Comparison of ENCODE assay signal across 8 cellular contexts in the genomic region with DNA sequence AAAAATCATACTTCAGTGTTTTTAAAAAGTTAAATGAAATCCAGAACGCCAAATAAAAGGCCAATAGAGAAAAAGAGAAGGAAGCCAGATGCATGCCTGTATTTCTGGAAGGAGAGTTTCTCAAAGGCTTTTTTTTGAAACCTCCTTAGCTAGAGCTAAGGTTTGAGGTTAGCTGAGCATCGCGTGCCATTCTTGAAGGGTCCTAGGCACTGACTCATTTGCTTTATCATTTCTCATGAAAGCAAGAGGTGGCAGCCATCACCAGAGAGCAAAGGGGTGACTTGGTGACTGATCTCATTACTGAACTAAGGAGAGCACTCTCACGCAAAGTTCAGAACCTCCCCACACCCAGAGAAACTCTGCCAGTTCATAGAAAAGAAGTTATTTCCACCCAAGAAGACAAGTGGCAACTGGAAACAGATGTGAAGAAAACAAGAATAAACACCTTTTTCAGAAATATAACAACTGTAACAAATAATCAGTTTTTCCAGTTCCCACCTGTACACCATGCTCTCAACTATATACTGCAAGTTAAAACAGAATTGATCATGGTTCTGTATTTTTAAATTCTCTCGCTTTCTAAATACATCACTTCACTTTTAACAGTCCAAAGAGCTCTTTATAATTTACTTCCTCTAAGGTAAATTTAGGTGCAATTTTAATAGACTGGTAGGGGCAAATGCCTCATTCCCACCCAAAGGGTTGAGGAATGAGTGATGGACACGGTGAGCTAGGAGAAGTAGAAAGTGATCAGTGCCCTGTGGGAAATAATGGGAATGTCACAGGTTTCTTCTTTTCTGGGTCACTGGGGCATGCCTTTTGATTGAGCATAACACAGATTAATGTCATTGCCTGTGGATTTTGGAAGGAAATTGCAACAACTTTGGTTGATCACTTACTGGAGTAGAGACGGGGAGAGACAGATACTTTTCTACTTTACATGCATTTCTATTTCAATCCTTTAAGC. TPM values are rescaled to one million over a fixed set of nuclear protein-coding genes. Genes with fewer than 3 reads are reported as not detected.
DNase-seq lines count a peak whose midpoint lies in the region; ATAC-seq and TF ChIP-seq lines count a peak whose summit lies in the region.

No MANE protein-coding gene starts in this region.

- no peak overlapping the region for H3K27ac ChIP-seq in A673 (ENCODE audit: low read depth, low read length, poor library complexity, severe bottlenecking)

- no peaks in the 10 kb centered on the region for H3K36me3 ChIP-seq in A673 (ENCODE audit: insufficient read depth, low read length, poor library complexity, severe bottlenecking)

- CTCF ChIA-PET in A673 (lab: Charles Lee): no interaction called here

- no peak overlapping the region for H3K4me3 ChIP-seq in A673 (ENCODE audit: low read depth, low read length, poor library complexity, severe bottlenecking)

- intact Hi-C loops in A673 (cut with micrococcal nuclease; ENCODE audit: unreplicated experiment): no loop called here

- no TSS peak for BruUV-seq in A673 (replicated peaks; lab: Mats Ljungman, UMichigan)

- TF ChIP-seq CTCF in GM10266 (IDR thresholded peaks at IDR 0.05; ENCODE audit: control insufficient read depth, insufficient read depth, low read depth, missing control alignments) (no peak), A673 (conservative IDR thresholded peaks at IDR 0.05; ENCODE audit: low read depth, low read length) (no peak)

- DNase-seq in activated gamma-delta T cell treated with Interleukin-2 at 50 U/mL for 16 hours (peak; percentile 72), activated gamma-delta T cell (lab: John Stamatoyannopoulos, UW) (no peak), activated T-cell treated with anti-CD3 and anti-CD28 coated beads for 48 hours (ENCODE audit: low read depth) (peak; percentile 55), GM10266 (ENCODE audit: extremely low spot score) (no peak), occipital lobe (lab: John Stamatoyannopoulos, UW) (no peak), A673 (ENCODE audit: low spot score) (no peak)
- DNase-seq in stimulated activated CD4-positive, alpha-beta T cell treated with anti-CD3 and anti-CD28 coated beads, Interleukin-2, amount 100 ng/mL, for 4 hours (ENCODE audit: low read depth): peak; percentile 66

- peak; percentile 76 for ATAC-seq in HG03520 (IDR thresholded peaks at IDR 0.05; ENCODE audit: unreplicated experiment)

- H3K9me3 ChIP-seq in A673 (ENCODE audit: low read depth, low read length, poor library complexity, severe bottlenecking): no peaks in the 10 kb centered on the region

- no peaks in the 10 kb centered on the region for H3K4me1 ChIP-seq in A673 (ENCODE audit: insufficient read depth, low read length, poor library complexity, severe bottlenecking)

- POLR2A ChIA-PET in A673 (lab: Charles Lee; ENCODE audit: low non-redundant PET): no interaction called here

- peaks cover 40% of the 10 kb centered on the region for H3K27me3 ChIP-seq in A673 (replicated peaks; ENCODE audit: insufficient read depth, low read depth, low read length, poor library complexity)

RNA-seq across cellular contexts. Expression of a gene that starts 24.7 kb away (rescaled TPM):
- not detected for total RNA-seq in occipital lobe
- not detected in 2 replicates for total RNA-seq in A673 (2021)

RNA-seq across cellular contexts. Expression of a gene that starts 33.7 kb away (rescaled TPM):
- total RNA-seq in occipital lobe: 141 TPM
- total RNA-seq in A673 (2021): 90.7 and 95.6 TPM in 2 replicates

RNA-seq across cellular contexts. Expression of a gene that starts 37.0 kb away (rescaled TPM):
- total RNA-seq in occipital lobe (20.3 TPM), A673 (2021) (25.8 and 27.7 TPM in 2 replicates)

RNA-seq across cellular contexts. Expression of a gene that starts 59.0 kb away (rescaled TPM):
- total RNA-seq in occipital lobe: not detected
- total RNA-seq in A673 (2021): not detected in 2 replicates

Comparison
In these comparisons a context has a peak if more than half of its experiments do, and no peak if none do; other contexts are left out.
1. DNase-seq: peak in activated gamma-delta T cell treated with Interleukin-2 at 50 U/mL for 16 hours (single experiment), activated T-cell treated with anti-CD3 and anti-CD28 coated beads for 48 hours (single experiment) and stimulated activated CD4-positive, alpha-beta T cell treated with anti-CD3 and anti-CD28 coated beads, Interleukin-2, amount 100 ng/mL, for 4 hours (single experiment); none in activated gamma-delta T cell (single experiment), GM10266 (single experiment), occipital lobe (single experiment) and A673 (single experiment).